Comparison of ENCODE assay signal across 9 cellular contexts in the genomic region with DNA sequence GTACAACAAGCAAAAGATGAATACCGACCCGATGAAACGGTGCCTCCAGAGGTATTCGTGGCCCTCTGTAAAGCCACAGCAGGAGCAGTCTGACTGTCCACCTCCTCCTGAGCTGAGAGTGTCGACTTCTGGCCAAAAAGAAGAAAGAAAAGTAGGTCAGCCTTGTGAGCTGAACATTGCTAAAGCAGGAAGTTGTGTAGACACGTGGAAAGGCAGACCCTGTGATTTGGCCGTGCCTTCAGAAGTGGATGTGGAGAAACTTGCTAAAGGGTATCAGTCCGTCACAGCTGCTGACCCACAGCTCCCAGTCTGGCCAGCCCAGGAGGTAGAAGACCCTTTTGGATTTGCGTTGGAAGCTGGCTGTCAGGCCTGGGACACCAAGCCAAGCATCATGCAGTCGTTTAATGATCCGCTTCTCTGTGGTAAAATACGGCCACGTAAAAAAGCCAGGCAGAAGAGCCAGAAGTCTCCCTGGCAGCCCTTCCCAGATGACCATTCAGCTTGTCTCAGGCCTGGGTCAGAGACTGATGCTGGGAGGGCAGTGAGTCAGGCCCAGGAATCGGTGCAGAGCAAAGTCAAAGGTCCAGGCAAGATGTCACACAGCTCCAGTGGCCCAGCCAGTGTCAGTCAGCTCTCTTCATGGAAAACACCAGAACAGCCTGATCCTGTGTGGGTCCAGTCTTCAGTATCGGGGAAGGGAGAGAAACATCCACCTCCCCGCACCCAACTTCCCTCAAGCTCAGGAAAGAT. TPM values are rescaled to one million over a fixed set of nuclear protein-coding genes. Genes with fewer than 3 reads are reported as not detected.
"Had no signal": no experiment of that assay in that cellular context is flagged by ENCODE, and none has a peak within 500 bp of the region (broad histone marks: within the 10 kb centered on the region; RNA-seq: fewer than 3 reads in every experiment).

No MANE protein-coding gene starts in this region.

RNA-seq across cellular contexts. Expression of a gene that starts 3.2 kb away (rescaled TPM):
- total RNA-seq: activated B cell treated with CpG ODN at 0.5 μM for 24 hours; activated CD4-positive, alpha-beta T cell treated with anti-CD3 and anti-CD28 coated beads, Interleukin-2, amount 10 ng/mL, durations not matched to agents 24 days and 14 days; activated naive CD4-positive, alpha-beta T cell treated with anti-CD3 and anti-CD28 coated beads for 36 hours; activated T-cell treated with anti-CD3 and anti-CD28 coated beads, Interleukin-2, amount 50 U/mL, for 4 hours; IMR-90; LHCN-M2; M059J; SK-MEL-5 had no signal
- polyA plus RNA-seq: IMR-90 had no signal

RNA-seq across cellular contexts. Expression of a gene that starts 49.7 kb away (rescaled TPM):
- total RNA-seq: activated B cell treated with CpG ODN at 0.5 μM for 24 hours; activated naive CD4-positive, alpha-beta T cell treated with anti-CD3 and anti-CD28 coated beads for 36 hours; activated T-cell treated with anti-CD3 and anti-CD28 coated beads, Interleukin-2, amount 50 U/mL, for 4 hours; IMR-90; LHCN-M2; Peyer's patch; SK-MEL-5 had no signal
- polyA plus RNA-seq: IMR-90 had no signal
